Comparison of ENCODE assay signal across 11 cellular contexts in the genomic region with DNA sequence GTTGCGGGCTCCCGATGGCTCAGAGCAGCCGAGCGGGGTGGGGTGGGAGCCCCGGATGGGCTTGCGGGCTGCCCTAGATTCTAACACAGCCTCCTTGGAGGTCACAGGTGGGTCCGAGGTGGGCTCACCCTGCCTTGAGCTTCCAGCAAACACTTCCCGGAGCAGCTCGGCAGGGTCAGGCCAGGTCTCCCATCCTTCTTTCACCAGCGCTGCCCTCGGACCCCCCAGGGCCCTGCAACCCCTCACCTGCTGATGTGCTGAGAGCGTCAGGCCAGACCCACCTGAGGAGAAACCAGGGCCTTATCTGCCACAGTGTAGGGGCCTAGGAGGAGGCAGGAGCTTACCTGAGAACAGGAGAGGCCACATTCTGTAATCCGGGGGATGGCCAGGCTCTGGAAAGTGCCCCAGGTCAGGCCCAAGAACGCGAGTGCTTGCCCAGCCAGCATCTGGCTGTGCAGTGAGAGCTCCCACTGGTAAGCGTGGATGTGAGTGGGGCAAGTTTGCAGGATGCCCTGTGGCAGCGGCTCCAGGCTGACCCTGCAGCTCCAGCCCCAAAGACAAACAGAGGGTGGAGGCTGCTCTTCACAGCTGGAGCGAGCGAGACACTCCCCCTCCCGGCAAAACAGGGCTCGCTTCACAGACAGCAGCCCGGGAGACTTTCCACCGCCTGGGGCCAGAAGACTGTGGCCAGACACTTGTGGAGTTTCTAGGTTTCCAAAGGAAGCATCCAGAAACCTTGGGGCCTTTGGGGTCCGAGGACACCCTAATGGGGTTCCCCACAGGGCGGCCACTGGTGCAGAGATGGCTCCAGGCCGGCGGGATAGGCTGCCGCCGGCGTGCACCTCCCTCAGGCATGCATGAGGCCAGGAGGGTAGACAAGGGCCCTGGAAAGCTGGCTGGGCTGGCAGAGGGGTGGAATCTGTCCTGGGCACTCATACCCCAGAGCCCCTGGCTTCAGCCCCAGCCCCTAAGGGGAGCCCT. TPM values are rescaled to one million over a fixed set of nuclear protein-coding genes. Genes with fewer than 3 reads are reported as not detected.
DNase-seq lines count a peak whose midpoint lies in the region; ATAC-seq and TF ChIP-seq lines count a peak whose summit lies in the region.
"Had no signal": no experiment of that assay in that cellular context is flagged by ENCODE, and none has a peak within 500 bp of the region (broad histone marks: within the 10 kb centered on the region; RNA-seq: fewer than 3 reads in every experiment).

IL17REL (minus strand) TSS at position 565 of the 981 bp plus-strand sequence; CDS start at position 446, 119 bp downstream.

- H3K9me1 ChIP-seq in IMR-90 (ENCODE audit: insufficient read depth, low read length): no peaks in the 10 kb centered on the region

- H2BK5ac ChIP-seq in IMR-90 (ENCODE audit: low read depth, low read length, poor library complexity, severe bottlenecking): no peak within 1 kb of the TSS

- H2AK9ac ChIP-seq in IMR-90 (replicated peaks; ENCODE audit: low read depth, low read length, poor library complexity): no peak within 1 kb of the TSS

- peak; percentile 85 for ATAC-seq in IMR-90 (ENCODE audit: low read depth)

- CTCF ChIA-PET in IMR-90 (lab: Yijun Ruan, JAX): no interaction called here

- H4K20me1 ChIP-seq in IMR-90 (ENCODE audit: insufficient read depth, low read length): no peaks in the 10 kb centered on the region

- H2BK15ac ChIP-seq in IMR-90 (ENCODE audit: low read depth, low read length): no peak within 1 kb of the TSS

- peak; percentile 39 for DNase-seq in DMS153 treated with DMSO at 0.1 percent for 48 hours (lab: John Stamatoyannopoulos, UW; ENCODE audit: unreplicated experiment)
- DNase-seq in DMS153 (lab: John Stamatoyannopoulos, UW): no peak
- DNase-seq in IMR-90: peak; percentile 10
- peak; percentile 8 for DNase-seq in endothelial cell (ENCODE audit: low spot score)
- peak; percentile 85 for DNase-seq in osteocyte (ENCODE audit: extremely low spot score, unreplicated experiment)
- no peak for DNase-seq in NCI-H526 treated with DMSO at 0.1 percent for 48 hours (lab: John Stamatoyannopoulos, UW)
- DNase-seq in GM20000 (ENCODE audit: low spot score): no peak
- no peak for DNase-seq in NK-92 (lab: John Stamatoyannopoulos, UW; ENCODE audit: unreplicated experiment)
- DNase-seq: SHP77 treated with DMSO at 0.1 percent for 48 hours had no signal

- H3K27me3 Mint-ChIP-seq in endothelial cell (ENCODE audit: unreplicated experiment) (peaks cover 18% of the 10 kb centered on the region), osteocyte (ENCODE audit: unreplicated experiment) (no peaks in the 10 kb centered on the region)

- H3K36me3 ChIP-seq in IMR-90 (ENCODE audit: control insufficient read depth, insufficient read depth, low read length): no peaks in the 10 kb centered on the region

- no peak within 1 kb of the TSS for H3K4ac ChIP-seq in IMR-90 (ENCODE audit: low read depth, low read length)

- H4K8ac ChIP-seq in IMR-90 (ENCODE audit: low read depth in 2 of 2, low read length in 2 of 2): no peak within 1 kb of the TSS

- in situ Hi-C loops in IMR-90 (cut with MboI; ENCODE audit: low sequenced_read_pairs): no loop called here

- no peaks in the 10 kb centered on the region; the same call in 1 of the 2 replicates for H3K9me3 ChIP-seq in IMR-90 (ENCODE audit: control insufficient read depth, insufficient read depth, low read length)

- H3K14ac ChIP-seq in IMR-90 (replicated peaks; ENCODE audit: low read depth, low read length): no peak within 1 kb of the TSS

- no peak within 1 kb of the TSS for H2BK20ac ChIP-seq in IMR-90 (ENCODE audit: low read depth, low read length)

- intact Hi-C loops in IMR-90 (cut with micrococcal nuclease): no loop called here

- H3K56ac ChIP-seq in IMR-90 (ENCODE audit: extremely low read depth, insufficient read depth, low read length): no peak within 1 kb of the TSS

- H3K9me3 Mint-ChIP-seq in endothelial cell (ENCODE audit: unreplicated experiment) (no peaks in the 10 kb centered on the region), osteocyte (ENCODE audit: unreplicated experiment) (no peaks in the 10 kb centered on the region)

- BruUV-seq in IMR-90 (replicated peaks; lab: Mats Ljungman, UMichigan): no TSS peak

- H3K4me3 ChIP-seq in IMR-90 (ENCODE audit: insufficient read depth, low read depth, low read length): no peak within 1 kb of the TSS

- H3K4me2 ChIP-seq in IMR-90 (ENCODE audit: low read depth, low read length): no peak within 1 kb of the TSS

- H3K9ac ChIP-seq in IMR-90 (ENCODE audit: low read depth, low read length): no peak within 1 kb of the TSS

- no peak for TF ChIP-seq CTCF in IMR-90 (conservative IDR thresholded peaks at IDR 0.05; ENCODE audit: low read depth, low read length)
- TF ChIP-seq CTCF in endothelial cell (IDR thresholded peaks at IDR 0.05; ENCODE audit: unreplicated experiment): no peak
- TF ChIP-seq CTCF in osteocyte (IDR thresholded peaks at IDR 0.05): peak; percentile 34
- TF ChIP-seq CTCF in GM20000 (IDR thresholded peaks at IDR 0.05; ENCODE audit: extremely low read depth, missing control alignments): no peak

- no peak within 1 kb of the TSS for H2BK120ac ChIP-seq in IMR-90 (ENCODE audit: low read depth, low read length)

- TF ChIP-seq RAD21 in IMR-90 (IDR thresholded peaks at IDR 0.05; ENCODE audit: low read length): no peak

- no peak within 1 kb of the TSS for H3K23ac ChIP-seq in IMR-90 (ENCODE audit: low read depth, low read length)

- no peak within 1 kb of the TSS for H3K27ac Mint-ChIP-seq in endothelial cell (ENCODE audit: unreplicated experiment)
- no peak within 1 kb of the TSS for H3K27ac Mint-ChIP-seq in osteocyte (ENCODE audit: unreplicated experiment)

- H3K79me1 ChIP-seq in IMR-90 (ENCODE audit: low read depth in 1 of 2, low read length in 2 of 2): no peaks in the 10 kb centered on the region

- no peak for TF ChIP-seq POLR2A in IMR-90 (IDR thresholded peaks at IDR 0.05; ENCODE audit: low read depth, low read length)

- H3K4me1 ChIP-seq in IMR-90 (ENCODE audit: control insufficient read depth, insufficient read depth, low read length): peaks cover 6% of the 10 kb centered on the region; the same call in 1 of the 2 replicates

- H4K91ac ChIP-seq in IMR-90 (ENCODE audit: insufficient read depth, low read depth, low read length): no peak within 1 kb of the TSS

- H2AFZ ChIP-seq in IMR-90 (replicated peaks; ENCODE audit: low read length, poor library complexity): peak within 1 kb of the TSS; percentile 26

- WGBS in IMR-90 (ENCODE audit: extremely low coverage in 2 of 2, insufficient read length in 1 of 2), 2 experiments: 40% methylated on average over 12 of the region's 30 CpGs; no CpG with 5 or more reads in 1 of the 2 experiments

- no peak within 1 kb of the TSS for H3K27ac ChIP-seq in IMR-90 (ENCODE audit: insufficient read depth, low read length)
- H3K27ac ChIP-seq: epithelial cell of prostate had no signal

- H4K5ac ChIP-seq in IMR-90 (ENCODE audit: low read depth, low read length): no peak within 1 kb of the TSS

- H3K4me3 Mint-ChIP-seq in endothelial cell (ENCODE audit: unreplicated experiment) (no peak within 1 kb of the TSS), osteocyte (ENCODE audit: unreplicated experiment) (no peak within 1 kb of the TSS)

- H3K18ac ChIP-seq in IMR-90 (ENCODE audit: low read depth, low read length): no peak within 1 kb of the TSS

- no peak within 1 kb of the TSS for H2AK5ac ChIP-seq in IMR-90 (ENCODE audit: low read depth, low read length)

- dilution Hi-C loops in IMR-90 (cut with HindIII; ENCODE audit: low sequenced_read_pairs, unreplicated experiment): no loop called here

- H3K36me3 Mint-ChIP-seq in endothelial cell (ENCODE audit: low read depth, unreplicated experiment) (no peaks in the 10 kb centered on the region), osteocyte (ENCODE audit: unreplicated experiment) (no peaks in the 10 kb centered on the region)

- POLR2A ChIA-PET in IMR-90 (lab: Charles Lee; ENCODE audit: unreplicated experiment): no interaction called here

- H3K4me1 Mint-ChIP-seq in endothelial cell (ENCODE audit: unreplicated experiment) (peaks cover 3% of the 10 kb centered on the region), osteocyte (ENCODE audit: unreplicated experiment) (peaks cover 22% of the 10 kb centered on the region)

- H3K27me3 ChIP-seq in IMR-90 (ENCODE audit: control insufficient read depth, insufficient read depth, low read length): peaks cover 69% of the 10 kb centered on the region

TF ChIP-seq in IMR-90, 13 proteins besides CTCF, POLR2A, EP300 and RAD21 (continues in another document):
- TF ChIP-seq NFE2L2 (IDR thresholded peaks at IDR 0.05; ENCODE audit: low read depth, low read length) (no peak), CEBPB (IDR thresholded peaks at IDR 0.05; ENCODE audit: low read depth, low read length) (no peak), FOS (IDR thresholded peaks at IDR 0.05; ENCODE audit: low read depth, low read length) (no peak), MXI1 (IDR thresholded peaks at IDR 0.05; ENCODE audit: borderline replicate concordance, low read depth, low read length) (no peak), RFX5 (IDR thresholded peaks at IDR 0.05; ENCODE audit: low read depth, low read length) (no peak), BHLHE40 (IDR thresholded peaks at IDR 0.05; ENCODE audit: low read depth, low read length) (no peak), SMC3 (IDR thresholded peaks at IDR 0.05; ENCODE audit: low read depth, low read length) (no peak)
- TF ChIP-seq, protein P1, sequence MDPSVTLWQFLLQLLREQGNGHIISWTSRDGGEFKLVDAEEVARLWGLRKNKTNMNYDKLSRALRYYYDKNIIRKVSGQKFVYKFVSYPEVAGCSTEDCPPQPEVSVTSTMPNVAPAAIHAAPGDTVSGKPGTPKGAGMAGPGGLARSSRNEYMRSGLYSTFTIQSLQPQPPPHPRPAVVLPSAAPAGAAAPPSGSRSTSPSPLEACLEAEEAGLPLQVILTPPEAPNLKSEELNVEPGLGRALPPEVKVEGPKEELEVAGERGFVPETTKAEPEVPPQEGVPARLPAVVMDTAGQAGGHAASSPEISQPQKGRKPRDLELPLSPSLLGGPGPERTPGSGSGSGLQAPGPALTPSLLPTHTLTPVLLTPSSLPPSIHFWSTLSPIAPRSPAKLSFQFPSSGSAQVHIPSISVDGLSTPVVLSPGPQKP (IDR thresholded peaks at IDR 0.05; ENCODE audit: borderline replicate concordance, low read depth, low read length): no peak
- TF ChIP-seq, protein P2, sequence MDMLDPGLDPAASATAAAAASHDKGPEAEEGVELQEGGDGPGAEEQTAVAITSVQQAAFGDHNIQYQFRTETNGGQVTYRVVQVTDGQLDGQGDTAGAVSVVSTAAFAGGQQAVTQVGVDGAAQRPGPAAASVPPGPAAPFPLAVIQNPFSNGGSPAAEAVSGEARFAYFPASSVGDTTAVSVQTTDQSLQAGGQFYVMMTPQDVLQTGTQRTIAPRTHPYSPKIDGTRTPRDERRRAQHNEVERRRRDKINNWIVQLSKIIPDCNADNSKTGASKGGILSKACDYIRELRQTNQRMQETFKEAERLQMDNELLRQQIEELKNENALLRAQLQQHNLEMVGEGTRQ (IDR thresholded peaks at IDR 0.05; ENCODE audit: low read depth, low read length): no peak

RNA-seq across cellular contexts. Expression of gene IL17REL, which starts in this region (rescaled TPM):
- not detected in 2 replicates for total RNA-seq in IMR-90 (2012; rRNA removed)
- polyA plus RNA-seq in IMR-90 (2012; rRNA removed): not detected in 2 replicates
- 0.01 TPM in 1 of 2 replicates, not detected in the other for polyA plus RNA-seq in IMR-90 (2012; cell fraction: cytosol; rRNA removed)
- polyA plus RNA-seq in IMR-90 (2012; cell fraction: nucleus; rRNA removed; ENCODE audit: low replicate concordance): 0.04 and 0.05 TPM in 2 replicates
- 0.15 TPM for total RNA-seq in endothelial cell (ENCODE audit: unreplicated experiment)
- total RNA-seq in osteocyte: not detected in 2 replicates
- total RNA-seq: LHCN-M2 had no signal

Comparison
In these comparisons a context has a peak if more than half of its experiments do, and no peak if none do; other contexts are left out.
1. Peak in DNase-seq and ATAC-seq in IMR-90; RNA of the gene not detected or under 1 TPM.
2. Peak in DNase-seq in endothelial cell; RNA of the gene not detected or under 1 TPM.
3. Peak in DNase-seq in osteocyte; RNA of the gene not detected or under 1 TPM.